34 cellular contexts compared by ENCODE assay signal in the genomic region with DNA sequence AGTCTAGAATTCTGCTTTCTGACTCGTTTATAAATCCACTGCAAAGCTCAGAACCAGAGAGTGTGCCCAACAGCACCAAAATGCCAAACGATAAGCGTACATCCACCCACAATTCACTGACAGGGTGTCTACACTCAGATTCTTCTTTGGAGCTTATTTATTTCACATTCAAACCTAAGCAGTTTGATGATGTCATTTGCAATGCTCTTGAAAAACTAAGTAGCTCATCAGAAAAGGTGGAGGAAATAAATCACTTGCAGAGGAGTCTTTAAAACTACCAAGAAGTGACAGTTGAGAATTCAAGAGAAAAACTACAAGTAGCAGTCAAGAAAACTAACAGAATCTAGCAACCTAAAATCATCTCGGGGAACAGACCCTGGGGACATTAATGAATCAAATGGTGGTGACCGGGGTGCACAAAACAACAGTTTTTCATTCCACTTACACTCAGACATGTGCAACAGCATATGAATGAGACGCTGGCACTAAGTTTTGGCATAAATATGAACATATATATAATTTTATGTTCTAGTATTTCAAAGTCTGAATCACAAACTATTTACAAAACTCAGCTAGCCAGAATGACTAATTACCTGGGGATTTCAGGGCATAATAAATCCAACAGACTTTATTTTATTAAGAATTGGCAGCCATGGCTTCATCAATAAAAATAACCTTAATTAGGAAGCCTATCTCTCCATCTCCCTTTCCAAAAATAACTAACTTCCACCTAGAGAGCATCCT.
DNase-seq lines count a peak whose midpoint lies in the region; FAIRE-seq and TF ChIP-seq lines count a peak whose summit lies in the region.
"Had no signal": no experiment of that assay in that cellular context is flagged by ENCODE, and none has a peak within 500 bp of the region (broad histone marks: within the 10 kb centered on the region; RNA-seq: fewer than 3 reads in every experiment).

No MANE protein-coding gene starts in this region.

- H3F3A ChIP-seq in smooth muscle cell (ENCODE audit: low read depth) = peaks cover 33% of the 10 kb centered on the region

- H3K79me2 ChIP-seq in astrocyte (ENCODE audit: insufficient read depth, low read length) (peaks cover 16% of the 10 kb centered on the region), smooth muscle cell (ENCODE audit: low read depth) (peaks cover 97% of the 10 kb centered on the region)

- H3K36me3 ChIP-seq in HEK293 (ENCODE audit: control insufficient read depth in 2 of 2, insufficient read depth in 1 of 2, low read length in 2 of 2) (peaks cover 0 to 7% of the 10 kb centered on the region in 2 experiments; a peak in 2 of 3 replicates), astrocyte (ENCODE audit: insufficient read depth, low read length) (no peaks in the 10 kb centered on the region), smooth muscle cell (ENCODE audit: low read depth) (no peaks in the 10 kb centered on the region), ascending aorta (no peaks in the 10 kb centered on the region)
- H3K36me3 ChIP-seq: colonic mucosa, HAP-1, SJCRH30, vagina had no signal

- CTCF ChIA-PET in HEK293 (lab: Yijun Ruan, JAX) = interaction anchor here (0.7 to 1.3 kb wide), 3 partner anchors 33 to 724 kb away, joined by 3 to 11 read pairs (median 3); no protein-coding TSS in a partner anchor

- H3K4me1 Mint-ChIP-seq in astrocyte (ENCODE audit: low read depth, unreplicated experiment) = peaks cover 34% of the 10 kb centered on the region
- H3K4me1 Mint-ChIP-seq: activated CD4-positive, alpha-beta T cell treated with anti-CD3 and anti-CD28 coated beads for 36 hours had no signal

- H3K4me3 ChIP-seq in HEK293 (ENCODE audit: low read depth, low read length) = no peak overlapping the region
- no peak overlapping the region for H3K4me3 ChIP-seq in astrocyte (ENCODE audit: insufficient read depth, low read depth, low read length)
- no peak overlapping the region for H3K4me3 ChIP-seq in smooth muscle cell
- no peak overlapping the region for H3K4me3 ChIP-seq in ascending aorta
- H3K4me3 ChIP-seq: colonic mucosa, HAP-1, heart right ventricle, SJCRH30, spleen, thyroid gland, vagina had no signal

- H3K27me3 Mint-ChIP-seq in astrocyte (ENCODE audit: low read depth, unreplicated experiment) = no peaks in the 10 kb centered on the region
- H3K27me3 Mint-ChIP-seq: activated CD4-positive, alpha-beta T cell treated with anti-CD3 and anti-CD28 coated beads for 36 hours had no signal

- H3K9me3 ChIP-seq in HEK293 (ENCODE audit: control insufficient read depth, insufficient read depth, low read depth, low read length) (no peaks in the 10 kb centered on the region), astrocyte (ENCODE audit: insufficient read depth, low read depth, low read length) (no peaks in the 10 kb centered on the region), smooth muscle cell (replicated peaks; ENCODE audit: low read depth) (no peaks in the 10 kb centered on the region), ascending aorta (no peaks in the 10 kb centered on the region)
- H3K9me3 ChIP-seq: colonic mucosa, HAP-1, heart right ventricle, SJCRH30, spleen, thyroid gland, vagina had no signal

- POLR2A ChIA-PET in HEK293 (lab: Yijun Ruan, JAX) = interaction anchor here (1.1 kb wide), 1 partner anchor 117 kb away, joined by 3 read pairs; no protein-coding TSS in a partner anchor

- no peak overlapping the region for H2AFZ ChIP-seq in astrocyte (ENCODE audit: low read depth, low read length)
- no peak overlapping the region for H2AFZ ChIP-seq in smooth muscle cell (ENCODE audit: low read depth)

- no peaks in the 10 kb centered on the region for H3K9me3 Mint-ChIP-seq in astrocyte (ENCODE audit: unreplicated experiment)
- H3K9me3 Mint-ChIP-seq: activated T-helper 2 cell treated with anti-CD3 and anti-CD28 coated beads, Interferon-gamma antibody, Interleukin-2, Interleukin-4, amounts not matched to agents 10 μg/mL and 5 μg/mL and 100 μg/mL, durations not matched to agents 14 hours and 24 hours and 36 hours; nephron progenitor cell; stimulated activated naive CD8-positive, alpha-beta T cell treated with anti-CD3 and anti-CD28 coated beads, Interleukin-15, Interleukin-2, amounts not matched to agents 100 ng/mL and 50 ng/mL, for 24 hours had no signal

- peaks cover 8% of the 10 kb centered on the region for H3K36me3 Mint-ChIP-seq in astrocyte (ENCODE audit: low read depth, unreplicated experiment)

- 81% methylated on average over 6 of the region's 6 CpGs for WGBS in smooth muscle cell (ENCODE audit: low lambda C conversion rate)

- no peak for DNase-seq in astrocyte (ENCODE audit: low read depth)
- no peak for DNase-seq in smooth muscle cell (lab: John Stamatoyannopoulos, UW; ENCODE audit: unreplicated experiment)
- DNase-seq in NCI-H146 treated with DMSO at 0.1 percent for 48 hours (lab: John Stamatoyannopoulos, UW; ENCODE audit: unreplicated experiment) = no peak
- DNase-seq in Ammon's horn (ENCODE audit: low spot score) = no peak
- DNase-seq in ascending aorta (ENCODE audit: low spot score in 2 of 2) = no peak
- DNase-seq: activated CD4-positive, alpha-beta T cell treated with anti-CD3 and anti-CD28 coated beads for 36 hours; activated CD8-positive, alpha-beta T cell treated with anti-CD3 and anti-CD28 coated beads, Interleukin-2, amount 10 ng/mL, durations not matched to agents 7 days and 5 days; activated naive CD4-positive, alpha-beta T cell treated with anti-CD3 and anti-CD28 coated beads, Interleukin-2, amount 50 U/mL, for 16 hours; colonic mucosa; DMS79; effector CD8-positive, alpha-beta T cell; Karpas-422; left cardiac atrium; NCI-H2029 treated with DMSO at 0.1 percent for 48 hours; NCI-H2227 treated with DMSO at 0.1 percent for 48 hours; NCI-H526 treated with DMSO at 0.1 percent for 48 hours; nephron progenitor cell; spleen; stimulated activated CD4-positive, alpha-beta T cell treated with anti-CD3 and anti-CD28 coated beads, Interleukin-2, amount 100 ng/mL, for 24 hours; stimulated activated CD8-positive, alpha-beta memory T cell treated with anti-CD3 and anti-CD28 coated beads, Interleukin-4, amount 100 ng/mL, for 48 hours; T-helper 9 cell; thyroid gland had no signal

- H3K27ac Mint-ChIP-seq in astrocyte (ENCODE audit: unreplicated experiment) = no peak overlapping the region
- H3K27ac Mint-ChIP-seq: activated CD4-positive, alpha-beta T cell treated with anti-CD3 and anti-CD28 coated beads for 36 hours; activated CD8-positive, alpha-beta T cell treated with anti-CD3 and anti-CD28 coated beads, Interleukin-2, amount 10 ng/mL, durations not matched to agents 7 days and 5 days; activated T-helper 2 cell treated with anti-CD3 and anti-CD28 coated beads, Interferon-gamma antibody, Interleukin-2, Interleukin-4, amounts not matched to agents 10 μg/mL and 5 μg/mL and 100 μg/mL, durations not matched to agents 14 hours and 24 hours and 36 hours; stimulated activated naive CD8-positive, alpha-beta T cell treated with anti-CD3 and anti-CD28 coated beads, Interleukin-15, Interleukin-2, amounts not matched to agents 100 ng/mL and 50 ng/mL, for 24 hours had no signal

- TF ChIP-seq CTCF in HEK293 (tag by site-specific recombination; IDR thresholded peaks at IDR 0.05) (no peak), astrocyte (IDR thresholded peaks at IDR 0.05; ENCODE audit: insufficient read depth, low read depth, low read length) (no peak), smooth muscle cell (IDR thresholded peaks at IDR 0.05; ENCODE audit: borderline replicate concordance, insufficient read depth, poor library complexity, severe bottlenecking) (no peak), ascending aorta (IDR thresholded peaks at IDR 0.05) (no peak)

- H3K4me1 ChIP-seq in HEK293 (ENCODE audit: control insufficient read depth, insufficient read depth, low read length) = peaks cover 28% of the 10 kb centered on the region
- H3K4me1 ChIP-seq in astrocyte (ENCODE audit: insufficient read depth, low read length) = peaks cover 5% of the 10 kb centered on the region
- peaks cover 30% of the 10 kb centered on the region for H3K4me1 ChIP-seq in smooth muscle cell (ENCODE audit: low read depth)
- no peaks in the 10 kb centered on the region for H3K4me1 ChIP-seq in ascending aorta
- H3K4me1 ChIP-seq: colonic mucosa, SJCRH30 had no signal

- no peaks in the 10 kb centered on the region for H4K20me1 ChIP-seq in astrocyte (ENCODE audit: insufficient read depth, low read length)
- peaks cover 42% of the 10 kb centered on the region for H4K20me1 ChIP-seq in smooth muscle cell (ENCODE audit: low read depth)

- H3K4me2 ChIP-seq in astrocyte (ENCODE audit: low read length) (no peak overlapping the region), smooth muscle cell (peak overlapping the region; percentile 7)

- H3K27me3 ChIP-seq in astrocyte (ENCODE audit: insufficient read depth, low read length) (no peaks in the 10 kb centered on the region), smooth muscle cell (ENCODE audit: low read depth) (no peaks in the 10 kb centered on the region), ascending aorta (no peaks in the 10 kb centered on the region)
- H3K27me3 ChIP-seq: colonic mucosa, foreskin keratinocyte, heart right ventricle, SJCRH30, spleen, thyroid gland, vagina had no signal

- FAIRE-seq in astrocyte (lab: Jason Lieb, UNC) (peak; percentile 9), islet of Langerhans (lab: Jason Lieb, UNC) (peak; percentile 64)
- FAIRE-seq: G401.6 had no signal

- H3K9ac ChIP-seq in astrocyte (ENCODE audit: low read length) = no peak overlapping the region
- H3K9ac ChIP-seq in smooth muscle cell (ENCODE audit: low read depth) = peak overlapping the region; percentile 32

- intact Hi-C loops in ascending aorta (cut with DNase I) = no loop called here

- H3K4me3 Mint-ChIP-seq in astrocyte (ENCODE audit: unreplicated experiment) = no peak overlapping the region
- H3K4me3 Mint-ChIP-seq: activated CD4-positive, alpha-beta T cell treated with anti-CD3 and anti-CD28 coated beads for 36 hours; activated CD8-positive, alpha-beta T cell treated with anti-CD3 and anti-CD28 coated beads, Interleukin-2, amount 10 ng/mL, durations not matched to agents 7 days and 5 days; nephron progenitor cell; stimulated activated naive CD8-positive, alpha-beta T cell treated with anti-CD3 and anti-CD28 coated beads, Interleukin-15, Interleukin-2, amounts not matched to agents 100 ng/mL and 50 ng/mL, for 24 hours had no signal

- H3K27ac ChIP-seq in HEK293 (ENCODE audit: extremely low read depth, low read depth, low read length) (no peak overlapping the region), astrocyte (ENCODE audit: low read depth, low read length) (no peak overlapping the region), smooth muscle cell (ENCODE audit: low read depth) (peak overlapping the region; percentile 75), ascending aorta (no peak overlapping the region)
- H3K27ac ChIP-seq: C4-2B, colonic mucosa, foreskin keratinocyte, SJCRH30, thyroid gland, vagina, VCaP had no signal

TF ChIP-seq in HEK293, 187 proteins besides CTCF, POLR2A, EP300 and RAD21 (continues in another document):
- TF ChIP-seq ZNF146 (tag by site-specific recombination; IDR thresholded peaks at IDR 0.05) (no peak), ZBTB21 (tag by site-specific recombination; IDR thresholded peaks at IDR 0.05) (0 out of 2 replicates have a peak, but pooled peaks have one; percentile 21), ZNF629 (tag by site-specific recombination; IDR thresholded peaks at IDR 0.05) (peak; percentile 71; the same call in 1 of the 2 replicates)
